Comparison of ENCODE assay signal across 28 cellular contexts in genomic region chr10:97760461-97761257, GRCh38. TPM values are rescaled to one million over a fixed set of nuclear protein-coding genes. Genes with fewer than 3 reads are reported as not detected.
DNase-seq lines count a peak whose midpoint lies in the region; ATAC-seq, FAIRE-seq and TF ChIP-seq lines count a peak whose summit lies in the region.
"Had no signal": no experiment of that assay in that cellular context is flagged by ENCODE, and none has a peak within 500 bp of the region (broad histone marks: within the 10 kb centered on the region; RNA-seq: fewer than 3 reads in every experiment).

No MANE protein-coding gene starts in this region.

- ATAC-seq in T-helper 17 cell: no peak
- ATAC-seq in GM12878: no peak
- ATAC-seq: activated T-cell treated with anti-CD3 and anti-CD28 coated beads, Interleukin-2, amount 50 U/mL, for 72 hours; psoas muscle; stimulated activated memory B cell treated with anti-CD40 and anti-IgM and Interleukin-4, amounts not matched to agents 10 μg/mL and 1 μg/mL and 100 μg/mL, for 72 hours; T-cell had no signal

- intact Hi-C loops in GM12878 (cut with micrococcal nuclease; ENCODE audit: unreplicated experiment): no loop called here

- no peak overlapping the region for H3K4me3 Mint-ChIP-seq in T-helper 17 cell
- H3K4me3 Mint-ChIP-seq: activated B cell treated with CpG ODN at 0.5 μM for 24 hours; activated T-cell treated with anti-CD3 and anti-CD28 coated beads, Interleukin-2, amount 50 U/mL, for 72 hours; mesothelial cell of epicardium; stimulated activated memory B cell treated with anti-CD40 and anti-IgM and Interleukin-4, amounts not matched to agents 10 μg/mL and 1 μg/mL and 100 μg/mL, for 72 hours; T-cell had no signal

- H3K4me2 ChIP-seq in GM12878 (ENCODE audit: control insufficient read depth, insufficient read depth): no peak overlapping the region

- peak; percentile 25; the same call in 1 of the 2 replicates for TF ChIP-seq POLR2A in GM12878 (IDR thresholded peaks at IDR 0.05; ENCODE audit: low read depth, low read length)

- H3K4me1 Mint-ChIP-seq in T-helper 17 cell: peaks cover 5% of the 10 kb centered on the region
- H3K4me1 Mint-ChIP-seq: mesothelial cell of epicardium, T-cell had no signal

- no TSS peak for BruUV-seq in GM12878 (replicated peaks; lab: Mats Ljungman, UMichigan)

- H3K27me3 ChIP-seq in GM12878 (replicated peaks in 1 of 2; ENCODE audit: control insufficient read depth in 2 of 2, insufficient read depth in 2 of 2, low read length in 1 of 2): no peaks in the 10 kb centered on the region
- H3K27me3 ChIP-seq: left lung, upper lobe of left lung had no signal

- H3K27ac Mint-ChIP-seq in T-helper 17 cell: peak overlapping the region; percentile 8
- H3K27ac Mint-ChIP-seq: activated B cell treated with CpG ODN at 0.5 μM for 24 hours; activated T-cell treated with anti-CD3 and anti-CD28 coated beads, Interleukin-2, amount 50 U/mL, for 72 hours; mesothelial cell of epicardium; stimulated activated memory B cell treated with anti-CD40 and anti-IgM and Interleukin-4, amounts not matched to agents 10 μg/mL and 1 μg/mL and 100 μg/mL, for 72 hours had no signal

- H3K4me3 ChIP-seq in GM12878: no peak overlapping the region
- H3K4me3 ChIP-seq in retinal pigment epithelial cell (ENCODE audit: low read length): no peak overlapping the region
- H3K4me3 ChIP-seq: GM23248, left lung, psoas muscle, upper lobe of left lung had no signal

- WGBS in GM12878 (ENCODE audit: insufficient coverage, insufficient replicate concordance, low lambda C conversion rate, missing lambda C conversion rate): 94% methylated on average over 11 of the region's 11 CpGs

- no peaks in the 10 kb centered on the region for H3K9me3 ChIP-seq in T-helper 17 cell (ENCODE audit: control insufficient read depth, low read length, poor library complexity, severe bottlenecking)
- no peaks in the 10 kb centered on the region for H3K9me3 ChIP-seq in GM12878 (replicated peaks; ENCODE audit: control insufficient read depth, insufficient read depth, low read length)
- H3K9me3 ChIP-seq: left lung, psoas muscle, upper lobe of left lung had no signal

- CTCF ChIA-PET in GM12878 (lab: Yijun Ruan, JAX): interaction anchor here (1.0 to 2.1 kb wide), 5 partner anchors 7 to 280 kb away, joined by 3 to 4 read pairs (median 3); no protein-coding TSS in a partner anchor

- DNase-seq in T-helper 17 cell: no peak
- no peak for DNase-seq in GM12878 (ENCODE audit: low read depth, low spot score)
- DNase-seq in foreskin melanocyte: peak; percentile 87
- peak; percentile 100 for DNase-seq in retinal pigment epithelial cell (ENCODE audit: low read depth)
- no peak for DNase-seq in SHP77 (lab: John Stamatoyannopoulos, UW)
- DNase-seq in HUDEP-2 (lab: John Stamatoyannopoulos, UW; ENCODE audit: unreplicated experiment in 76 of 76): no peak
- DNase-seq in GF-D8 (lab: John Stamatoyannopoulos, UW): no peak
- DNase-seq: activated B cell treated with CpG ODN at 0.5 μM for 24 hours; activated CD4-positive, alpha-beta T cell treated with anti-CD3 and anti-CD28 coated beads, Interleukin-2, amount 50 U/mL, for 4 hours; activated naive CD4-positive, alpha-beta T cell; activated T-cell treated with anti-CD3 and anti-CD28 coated beads, Interleukin-2, amount 50 U/mL, for 72 hours; C1 segment of cervical spinal cord; glutamatergic neuron; GM23248; naive B cell; NCI-H1092; NCI-H1694; NCI-H446 treated with DMSO at 0.1 percent for 48 hours; occipital lobe; T-cell had no signal

- TF ChIP-seq CTCF in GM12878 (IDR thresholded peaks at IDR 0.05 in 2 of 3, conservative IDR thresholded peaks at IDR 0.05 in 1 of 3; ENCODE audit: control insufficient read depth in 2 of 3, extremely low read depth in 1 of 3, insufficient read depth in 1 of 3, low read depth in 3 of 3, low read length in 3 of 3) (no peak), retinal pigment epithelial cell (conservative IDR thresholded peaks at IDR 0.05; ENCODE audit: low read depth, low read length) (no peak)

- no peak overlapping the region for H3K9ac ChIP-seq in GM12878 (ENCODE audit: control insufficient read depth, insufficient read depth, low read length)
- H3K9ac ChIP-seq: GM23248 had no signal

- no peaks in the 10 kb centered on the region for H3K79me2 ChIP-seq in GM12878 (ENCODE audit: control insufficient read depth, insufficient read depth, low read length)

- H2AFZ ChIP-seq in GM12878 (ENCODE audit: control insufficient read depth, low read depth, low read length): no peak overlapping the region
- H2AFZ ChIP-seq: GM23248 had no signal

- H3K36me3 Mint-ChIP-seq in T-helper 17 cell (ENCODE audit: low read depth): peaks cover 7% of the 10 kb centered on the region

- RAD21 ChIA-PET in GM12878 (lab: Charles Lee; ENCODE audit: unreplicated experiment): no interaction called here

- peaks cover 17 to 25% of the 10 kb centered on the region in 2 experiments for H3K36me3 ChIP-seq in GM12878 (ENCODE audit: control insufficient read depth in 2 of 2, insufficient read depth in 2 of 2, low read length in 1 of 2)

- no peaks in the 10 kb centered on the region; the same call in 1 of the 2 replicates for H4K20me1 ChIP-seq in GM12878 (ENCODE audit: control insufficient read depth, insufficient read depth)

- no peak overlapping the region for H3K27ac ChIP-seq in GM12878 (ENCODE audit: control insufficient read depth, insufficient read depth)
- H3K27ac ChIP-seq: epithelial cell of prostate, GM23248, left lung, psoas muscle, upper lobe of left lung had no signal

- no peak for TF ChIP-seq EP300 in GM12878 (IDR thresholded peaks at IDR 0.05; ENCODE audit: borderline replicate concordance in 1 of 2, control insufficient read depth in 1 of 2, low read depth in 2 of 2, low read length in 2 of 2)

- no peak for TF ChIP-seq RAD21 in GM12878 (IDR thresholded peaks at IDR 0.05; ENCODE audit: insufficient read depth, low read depth, low read length)

- peaks cover 9% of the 10 kb centered on the region for H3K4me1 ChIP-seq in GM12878 (ENCODE audit: control insufficient read depth, insufficient read depth, low read length)
- H3K4me1 ChIP-seq: left lung, psoas muscle had no signal

- no peaks in the 10 kb centered on the region for H3K27me3 Mint-ChIP-seq in T-helper 17 cell
- H3K27me3 Mint-ChIP-seq: activated B cell treated with CpG ODN at 0.5 μM for 24 hours; naive B cell; stimulated activated memory B cell treated with anti-CD40 and anti-IgM and Interleukin-4, amounts not matched to agents 10 μg/mL and 1 μg/mL and 100 μg/mL, for 72 hours; T-cell had no signal

- POLR2A ChIA-PET in GM12878 (lab: Charles Lee): no interaction called here

- SMC1A ChIA-PET in GM12878 (lab: Charles Lee; ENCODE audit: uncharacterized antibody, unreplicated experiment): interaction anchor here (1.0 kb wide), 1 partner anchor 12 kb away, joined by 3 read pairs; no protein-coding TSS in a partner anchor

- in situ Hi-C loops in GM12878 (cut with MboI): no loop called here

- FAIRE-seq in GM12878 (lab: Jason Lieb, UNC): no peak

RNA-seq across cellular contexts. Expression of gene SFRP5, which starts 11.1 kb away (rescaled TPM):
- total RNA-seq in T-helper 17 cell (not detected), GM12878 (2014; rRNA removed) (not detected in 2 replicates), GM12878 (2014; rRNA removed; fragmentation: Illumina TruSeq; extraction: Trizol) (not detected in 2 replicates), GM12878 (2021) (0.11 TPM in 1 of 2 replicates, not detected in the other)
- total RNA-seq in GM12878 (2013; cell fraction: nucleolus; rRNA removed): not detected in 2 replicates
- polyA plus RNA-seq in GM12878 (2011; ENCODE audit: low read depth): not detected
- polyA plus RNA-seq in GM12878 (2011; rRNA removed) (not detected in 2 replicates), GM12878 (2014; fragmentation: Illumina TruSeq; extraction: Trizol) (not detected in 2 replicates), GM12878 (2014; fragmentation: Nextera tagmentation; extraction: Ambion mirVana) (not detected), GM12878 (2014; rRNA removed) (not detected in 2 replicates), GM12878 (2016; fragmentation: Nextera tagmentation; extraction: Ambion mirVana) (not detected)
- not detected in 2 replicates for polyA plus RNA-seq in GM12878 (2011; cell fraction: cytosol; rRNA removed)
- polyA plus RNA-seq in GM12878 (2011; cell fraction: nucleus; rRNA removed): not detected in 2 replicates
- polyA plus RNA-seq in GM12878 (2012): not detected in 2 replicates
- not detected in 2 replicates for polyA minus RNA-seq in GM12878 (2011; rRNA and poly(A)+ RNA removed)
- not detected in 2 replicates for polyA minus RNA-seq in GM12878 (2011; cell fraction: cytosol; rRNA and poly(A)+ RNA removed)
- polyA minus RNA-seq in GM12878 (2011; cell fraction: nucleus; rRNA and poly(A)+ RNA removed): not detected in 2 replicates
- total RNA-seq: activated B cell treated with CpG ODN at 0.5 μM for 24 hours; activated T-cell treated with anti-CD3 and anti-CD28 coated beads, Interleukin-2, amount 50 U/mL, for 72 hours; GM23248; M059J; RPMI7951 had no signal
- polyA plus RNA-seq: GM23248 had no signal

RNA-seq across cellular contexts. Expression of gene ZFYVE27, which starts 23.7 kb away (rescaled TPM):
- 10 to 100 TPM; 60.0 to 69.2 TPM for total RNA-seq in T-helper 17 cell
- total RNA-seq in GM12878 (2013; cell fraction: nucleolus; rRNA removed): 105 and 111 TPM in 2 replicates
- 25.7 and 28.9 TPM in 2 replicates for total RNA-seq in GM12878 (2014; rRNA removed)
- total RNA-seq in GM12878 (2014; rRNA removed; fragmentation: Illumina TruSeq; extraction: Trizol): 14.5 and 16.4 TPM in 2 replicates
- total RNA-seq in GM12878 (2021): 23.7 and 25.3 TPM in 2 replicates
- polyA plus RNA-seq in GM12878 (2011; ENCODE audit: low read depth): 10.4 TPM
- 20.3 and 28.2 TPM in 2 replicates for polyA plus RNA-seq in GM12878 (2011; rRNA removed)
- polyA plus RNA-seq in GM12878 (2011; cell fraction: cytosol; rRNA removed): 26.9 and 33.5 TPM in 2 replicates
- 117 TPM in 2 replicates for polyA plus RNA-seq in GM12878 (2011; cell fraction: nucleus; rRNA removed)
- polyA plus RNA-seq in GM12878 (2012): 18.7 and 19.2 TPM in 2 replicates
- 11.1 and 16.6 TPM in 2 replicates for polyA plus RNA-seq in GM12878 (2014; fragmentation: Illumina TruSeq; extraction: Trizol)
- 1 to 10 TPM; 1.1 to 1.3 TPM for polyA plus RNA-seq in GM12878 (2014; fragmentation: Nextera tagmentation; extraction: Ambion mirVana)
- polyA plus RNA-seq in GM12878 (2014; rRNA removed): 26.2 and 26.3 TPM in 2 replicates
- 10 to 100 TPM; 20.8 to 22.1 TPM for polyA plus RNA-seq in GM12878 (2016; fragmentation: Nextera tagmentation; extraction: Ambion mirVana)
- 21.9 and 42.0 TPM in 2 replicates for polyA minus RNA-seq in GM12878 (2011; rRNA and poly(A)+ RNA removed)
- 7.0 and 12.7 TPM in 2 replicates for polyA minus RNA-seq in GM12878 (2011; cell fraction: cytosol; rRNA and poly(A)+ RNA removed)
- 46.1 and 55.0 TPM in 2 replicates for polyA minus RNA-seq in GM12878 (2011; cell fraction: nucleus; rRNA and poly(A)+ RNA removed)

RNA-seq across cellular contexts. Expression of gene MARVELD1, which starts 47.1 kb away (rescaled TPM):
- total RNA-seq in T-helper 17 cell (1 to 10 TPM; 1.2 to 2.7 TPM), GM12878 (2014; rRNA removed) (2.8 TPM in 2 replicates), GM12878 (2014; rRNA removed; fragmentation: Illumina TruSeq; extraction: Trizol) (2.6 and 3.5 TPM in 2 replicates), GM12878 (2021) (7.4 and 8.4 TPM in 2 replicates)
- total RNA-seq in GM12878 (2013; cell fraction: nucleolus; rRNA removed): 4.2 and 6.0 TPM in 2 replicates
- polyA plus RNA-seq in GM12878 (2011; ENCODE audit: low read depth): 1.2 TPM
- polyA plus RNA-seq in GM12878 (2011; rRNA removed) (0.32 and 0.54 TPM in 2 replicates), GM12878 (2014; fragmentation: Illumina TruSeq; extraction: Trizol) (8.1 and 10.0 TPM in 2 replicates), GM12878 (2014; fragmentation: Nextera tagmentation; extraction: Ambion mirVana) (1 to 10 TPM; 2.8 TPM), GM12878 (2014; rRNA removed) (6.0 and 7.0 TPM in 2 replicates), GM12878 (2016; fragmentation: Nextera tagmentation; extraction: Ambion mirVana) (1 to 10 TPM; 2.7 to 3.6 TPM)
- polyA plus RNA-seq in GM12878 (2011; cell fraction: cytosol; rRNA removed): 0.50 and 0.79 TPM in 2 replicates
- polyA plus RNA-seq in GM12878 (2011; cell fraction: nucleus; rRNA removed): 1.3 and 1.5 TPM in 2 replicates
- 1.5 and 2.2 TPM in 2 replicates for polyA plus RNA-seq in GM12878 (2012)
- 0.15 and 0.21 TPM in 2 replicates for polyA minus RNA-seq in GM12878 (2011; rRNA and poly(A)+ RNA removed)
- 0.40 and 0.73 TPM in 2 replicates for polyA minus RNA-seq in GM12878 (2011; cell fraction: cytosol; rRNA and poly(A)+ RNA removed)
- polyA minus RNA-seq in GM12878 (2011; cell fraction: nucleus; rRNA and poly(A)+ RNA removed): 0.38 and 0.48 TPM in 2 replicates

Comparison
In these comparisons a context has a peak if more than half of its experiments do, and no peak if none do; other contexts are left out.
1. DNase-seq: peak in foreskin melanocyte (single experiment) and retinal pigment epithelial cell (single experiment); none in T-helper 17 cell (0 of 3), GM12878 (single experiment), SHP77 (0 of 2), HUDEP-2 (0 of 76) and GF-D8 (single experiment).